Comparison of ENCODE assay signal across 29 cellular contexts in genomic region chr7:35526645-35527044, GRCh38.
"Had no signal": no experiment of that assay in that cellular context is flagged by ENCODE, and none has a peak within 500 bp of the region (broad histone marks: within the 10 kb centered on the region; RNA-seq: fewer than 3 reads in every experiment).

No MANE protein-coding gene starts in this region.

- H3K4me3 ChIP-seq: body of pancreas, esophagus squamous epithelium, gastroesophageal sphincter had no signal

- H3K27ac Mint-ChIP-seq: activated B cell treated with CpG ODN at 0.5 μM for 24 hours; activated CD8-positive, alpha-beta T cell treated with anti-CD3 and anti-CD28 coated beads for 36 hours; activated naive CD8-positive, alpha-beta T cell; activated T-helper 17 cell treated with anti-CD3 and anti-CD28 coated beads, Interleukin-2, amount 50 U/mL, for 72 hours; effector memory CD8-positive, alpha-beta T cell had no signal

- H3K4me1 ChIP-seq: body of pancreas, esophagus squamous epithelium, gastroesophageal sphincter had no signal

- DNase-seq: activated B cell treated with CpG ODN at 0.5 μM for 24 hours; activated CD4-positive, alpha-beta T cell treated with anti-CD3 and anti-CD28 coated beads for 48 hours; activated CD4-positive, alpha-beta T cell treated with anti-CD3 and anti-CD28 coated beads, Interleukin-2, amount 50 U/mL, for 1 hour; activated CD4-positive, alpha-beta T cell treated with anti-CD3 and anti-CD28 coated beads, Interleukin-2, amount 50 U/mL, for 48 hours; activated CD8-positive, alpha-beta memory T cell treated with anti-CD3 and anti-CD28 coated beads for 24 hours; activated CD8-positive, alpha-beta T cell treated with anti-CD3 and anti-CD28 coated beads for 36 hours; activated effector memory CD4-positive, alpha-beta T cell treated with Interleukin-2 at 50 U/mL for 16 hours; activated gamma-delta T cell treated with Interleukin-2 at 50 U/mL for 16 hours; activated naive CD4-positive, alpha-beta T cell treated with anti-CD3 and anti-CD28 coated beads, Interleukin-2, amount 50 U/mL, for 16 hours; activated naive CD4-positive, alpha-beta T cell treated with Interleukin-2 at 50 U/mL for 16 hours; activated T-cell treated with anti-CD3 and anti-CD28 coated beads, Interleukin-2, amount 50 U/mL, for 4 hours; amygdala; aorta; body of pancreas; caudate nucleus; cortex of kidney; dermis blood vessel endothelial cell; effector CD4-positive, alpha-beta T cell; effector memory CD8-positive, alpha-beta T cell; esophagus squamous epithelium; foreskin melanocyte; head of caudate nucleus; hippocampal formation; T-helper 2 cell had no signal

- H3K27me3 ChIP-seq: body of pancreas had no signal

- H3K4me3 Mint-ChIP-seq: activated B cell treated with CpG ODN at 0.5 μM for 24 hours; activated CD8-positive, alpha-beta T cell treated with anti-CD3 and anti-CD28 coated beads for 36 hours; activated naive CD8-positive, alpha-beta T cell; activated T-cell treated with anti-CD3 and anti-CD28 coated beads, Interleukin-2, amount 50 U/mL, for 4 hours; activated T-helper 17 cell treated with anti-CD3 and anti-CD28 coated beads, Interleukin-2, amount 50 U/mL, for 72 hours; effector memory CD8-positive, alpha-beta T cell had no signal

- H3K27ac ChIP-seq: body of pancreas, esophagus squamous epithelium, gastroesophageal sphincter, VCaP had no signal

- H3K9me3 Mint-ChIP-seq: activated B cell treated with CpG ODN at 0.5 μM for 24 hours; activated CD8-positive, alpha-beta T cell treated with anti-CD3 and anti-CD28 coated beads for 36 hours; activated T-cell treated with anti-CD3 and anti-CD28 coated beads, Interleukin-2, amount 50 U/mL, for 4 hours; activated T-helper 17 cell treated with anti-CD3 and anti-CD28 coated beads, Interleukin-2, amount 50 U/mL, for 72 hours; effector memory CD8-positive, alpha-beta T cell had no signal

- H3K9me3 ChIP-seq: body of pancreas, esophagus squamous epithelium, gastroesophageal sphincter had no signal

- H3K36me3 ChIP-seq: esophagus squamous epithelium, gastroesophageal sphincter had no signal

- H3K36me3 Mint-ChIP-seq: activated naive CD8-positive, alpha-beta T cell had no signal

- ATAC-seq: activated CD4-positive, CD25-positive, alpha-beta regulatory T cell treated with anti-CD3 and anti-CD28 coated beads, Interleukin-2, amount 50 U/mL, for 24 hours; activated CD8-positive, alpha-beta T cell treated with anti-CD3 and anti-CD28 coated beads for 36 hours; activated T-cell treated with anti-CD3 and anti-CD28 coated beads, Interleukin-2, amount 50 U/mL, for 4 hours; activated T-helper 17 cell treated with anti-CD3 and anti-CD28 coated beads, Interleukin-2, amount 50 U/mL, for 72 hours; body of pancreas; effector memory CD8-positive, alpha-beta T cell; gastroesophageal sphincter had no signal

- H3K4me1 Mint-ChIP-seq: activated T-helper 17 cell treated with anti-CD3 and anti-CD28 coated beads, Interleukin-2, amount 50 U/mL, for 72 hours had no signal
